In genomic region chr5:169279125-169279524, GRCh38 we compare ENCODE assay signal across 26 cellular contexts. TPM values are rescaled to one million over a fixed set of nuclear protein-coding genes. Genes with fewer than 3 reads are reported as not detected.
"Had no signal": no experiment of that assay in that cellular context is flagged by ENCODE, and none has a peak within 500 bp of the region (broad histone marks: within the 10 kb centered on the region; RNA-seq: fewer than 3 reads in every experiment).

No MANE protein-coding gene starts in this region.

- H3K36me3 Mint-ChIP-seq: activated naive CD4-positive, alpha-beta T cell treated with anti-CD3 and anti-CD28 coated beads, Interleukin-2, amount 10 ng/mL, durations not matched to agents 7 days and 5 days; activated naive CD8-positive, alpha-beta T cell treated with anti-CD3 and anti-CD28 coated beads for 36 hours had no signal

- FAIRE-seq: colon, TTC549 had no signal

- ATAC-seq: activated CD4-positive, alpha-beta T cell treated with anti-CD3 and anti-CD28 coated beads for 36 hours; activated T-cell treated with anti-CD3 and anti-CD28 coated beads, Interleukin-2, amount 50 U/mL, for 72 hours; T-helper 17 cell had no signal

- H3K4me3 Mint-ChIP-seq: activated CD4-positive, alpha-beta memory T cell treated with anti-CD3 and anti-CD28 coated beads, Interleukin-2, amount 10 ng/mL, durations not matched to agents 7 days and 5 days; activated CD4-positive, alpha-beta T cell treated with anti-CD3 and anti-CD28 coated beads for 36 hours; activated naive CD4-positive, alpha-beta T cell treated with anti-CD3 and anti-CD28 coated beads, Interleukin-2, amount 10 ng/mL, durations not matched to agents 7 days and 5 days; activated naive CD8-positive, alpha-beta T cell treated with anti-CD3 and anti-CD28 coated beads for 36 hours; activated T-cell treated with anti-CD3 and anti-CD28 coated beads, Interleukin-2, amount 50 U/mL, for 72 hours; T-helper 17 cell had no signal

- DNase-seq: activated CD4-positive, alpha-beta memory T cell treated with anti-CD3 and anti-CD28 coated beads, Interleukin-2, amount 10 ng/mL, durations not matched to agents 7 days and 5 days; activated CD4-positive, alpha-beta T cell treated with anti-CD3 and anti-CD28 coated beads for 36 hours; activated CD4-positive, alpha-beta T cell treated with anti-CD3 and anti-CD28 coated beads, Interleukin-2, amount 50 U/mL, for 1 hour; activated CD4-positive, CD25-positive, alpha-beta regulatory T cell; activated gamma-delta T cell treated with Interleukin-2 at 50 U/mL for 16 hours; activated naive CD4-positive, alpha-beta T cell treated with anti-CD3 and anti-CD28 coated beads, Interleukin-2, amount 10 ng/mL, durations not matched to agents 7 days and 5 days; activated naive CD8-positive, alpha-beta T cell treated with anti-CD3 and anti-CD28 coated beads for 36 hours; activated T-cell treated with anti-CD3 and anti-CD28 coated beads, Interleukin-2, amount 50 U/mL, for 72 hours; brain microvascular endothelial cell; cerebellar nuclear complex; Karpas-422; MM.1S; NCI-H1105; NCI-H1436 treated with DMSO at 0.1 percent for 48 hours; NCI-H187; NCI-H2081; NCI-H345; NCI-H774; SIG-M5; T-helper 17 cell; T-helper 9 cell had no signal

- H3K36me3 ChIP-seq: brain microvascular endothelial cell had no signal

- H3K27me3 ChIP-seq: brain microvascular endothelial cell, cardiac muscle cell had no signal

- H3K27ac Mint-ChIP-seq: activated CD4-positive, alpha-beta memory T cell treated with anti-CD3 and anti-CD28 coated beads, Interleukin-2, amount 10 ng/mL, durations not matched to agents 7 days and 5 days; activated CD4-positive, alpha-beta T cell treated with anti-CD3 and anti-CD28 coated beads for 36 hours; activated naive CD4-positive, alpha-beta T cell treated with anti-CD3 and anti-CD28 coated beads, Interleukin-2, amount 10 ng/mL, durations not matched to agents 7 days and 5 days; activated naive CD8-positive, alpha-beta T cell treated with anti-CD3 and anti-CD28 coated beads for 36 hours; activated T-cell treated with anti-CD3 and anti-CD28 coated beads, Interleukin-2, amount 50 U/mL, for 72 hours; activated T-helper 2 cell treated with anti-CD3 and anti-CD28 coated beads, Interferon-gamma antibody, Interleukin-2, Interleukin-4, amounts not matched to agents 10 μg/mL and 5 μg/mL and 100 μg/mL, durations not matched to agents 14 hours and 24 hours and 36 hours; T-helper 17 cell had no signal

- H3K9me3 Mint-ChIP-seq: activated CD4-positive, alpha-beta memory T cell treated with anti-CD3 and anti-CD28 coated beads, Interleukin-2, amount 10 ng/mL, durations not matched to agents 7 days and 5 days; activated naive CD4-positive, alpha-beta T cell treated with anti-CD3 and anti-CD28 coated beads, Interleukin-2, amount 10 ng/mL, durations not matched to agents 7 days and 5 days; activated naive CD8-positive, alpha-beta T cell treated with anti-CD3 and anti-CD28 coated beads for 36 hours; activated T-cell treated with anti-CD3 and anti-CD28 coated beads, Interleukin-2, amount 50 U/mL, for 72 hours; activated T-helper 2 cell treated with anti-CD3 and anti-CD28 coated beads, Interferon-gamma antibody, Interleukin-2, Interleukin-4, amounts not matched to agents 10 μg/mL and 5 μg/mL and 100 μg/mL, durations not matched to agents 14 hours and 24 hours and 36 hours had no signal

- H3K27ac ChIP-seq: brain microvascular endothelial cell, cardiac muscle cell had no signal

- H3K4me1 Mint-ChIP-seq: activated CD4-positive, alpha-beta memory T cell treated with anti-CD3 and anti-CD28 coated beads, Interleukin-2, amount 10 ng/mL, durations not matched to agents 7 days and 5 days; activated CD4-positive, alpha-beta T cell treated with anti-CD3 and anti-CD28 coated beads for 36 hours; activated naive CD4-positive, alpha-beta T cell treated with anti-CD3 and anti-CD28 coated beads, Interleukin-2, amount 10 ng/mL, durations not matched to agents 7 days and 5 days; activated naive CD8-positive, alpha-beta T cell treated with anti-CD3 and anti-CD28 coated beads for 36 hours; T-helper 17 cell had no signal

- H3K27me3 Mint-ChIP-seq: activated CD4-positive, alpha-beta memory T cell treated with anti-CD3 and anti-CD28 coated beads, Interleukin-2, amount 10 ng/mL, durations not matched to agents 7 days and 5 days; activated naive CD4-positive, alpha-beta T cell treated with anti-CD3 and anti-CD28 coated beads, Interleukin-2, amount 10 ng/mL, durations not matched to agents 7 days and 5 days; activated naive CD8-positive, alpha-beta T cell treated with anti-CD3 and anti-CD28 coated beads for 36 hours had no signal

- H3K4me3 ChIP-seq: cardiac muscle cell had no signal

RNA-seq across cellular contexts. Expression of gene SLIT3, which starts 21.8 kb away (rescaled TPM):
- total RNA-seq: activated CD4-positive, alpha-beta memory T cell treated with anti-CD3 and anti-CD28 coated beads, Interleukin-2, amount 10 ng/mL, durations not matched to agents 7 days and 5 days; OCI-LY7; T-helper 17 cell had no signal
